13 cellular contexts compared by ENCODE assay signal in the genomic region with DNA sequence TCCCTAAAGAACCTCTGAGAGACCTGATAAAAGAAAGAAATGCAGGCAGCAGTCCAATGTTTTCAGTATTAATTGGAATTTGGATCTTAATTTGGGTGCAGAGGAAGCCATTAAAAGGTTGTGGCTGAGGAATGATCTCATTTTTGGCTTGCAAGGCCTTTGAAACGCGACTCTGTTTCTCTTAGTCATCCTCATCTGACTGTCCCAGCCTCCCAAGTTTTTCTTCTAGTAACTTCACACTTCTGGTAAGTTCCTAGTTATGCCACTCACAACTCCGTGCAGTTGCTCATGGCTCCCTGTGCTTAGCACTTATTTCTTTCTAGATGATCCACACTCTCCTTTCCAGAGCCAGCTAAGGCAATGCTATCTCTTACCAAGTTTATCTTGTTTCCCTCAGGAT.
DNase-seq lines count a peak whose midpoint lies in the region; ATAC-seq and TF ChIP-seq lines count a peak whose summit lies in the region.
"Had no signal": no experiment of that assay in that cellular context is flagged by ENCODE, and none has a peak within 500 bp of the region (broad histone marks: within the 10 kb centered on the region; RNA-seq: fewer than 3 reads in every experiment).

No MANE protein-coding gene starts in this region.

- H3K27me3 Mint-ChIP-seq in T-helper 17 cell (no peaks in the 10 kb centered on the region), neural progenitor cell (ENCODE audit: insufficient read depth, low read depth) (no peaks in the 10 kb centered on the region)
- H3K27me3 Mint-ChIP-seq in activated T-helper 2 cell treated with anti-CD3 and anti-CD28 coated beads, Interferon-gamma antibody, Interleukin-2, Interleukin-4, amounts not matched to agents 10 μg/mL and 5 μg/mL and 100 μg/mL, durations not matched to agents 14 hours and 24 hours and 36 hours (ENCODE audit: low read depth), result peaks cover 8% of the 10 kb centered on the region

- no peaks in the 10 kb centered on the region for H4K20me1 ChIP-seq in neural progenitor cell (ENCODE audit: low read depth)

- H3K4me1 Mint-ChIP-seq in T-helper 17 cell (peaks cover 21% of the 10 kb centered on the region), neural progenitor cell (no peaks in the 10 kb centered on the region)
- H3K4me1 Mint-ChIP-seq in activated T-helper 2 cell treated with anti-CD3 and anti-CD28 coated beads, Interferon-gamma antibody, Interleukin-2, Interleukin-4, amounts not matched to agents 10 μg/mL and 5 μg/mL and 100 μg/mL, durations not matched to agents 14 hours and 24 hours and 36 hours (ENCODE audit: low read depth), result peaks cover 10% of the 10 kb centered on the region

- ATAC-seq in T-helper 17 cell (no peak), GM19351 (IDR thresholded peaks at IDR 0.05; ENCODE audit: unreplicated experiment) (no peak)
- ATAC-seq: esophagus mucosa had no signal

- H3K4me2 ChIP-seq in neural progenitor cell, result no peak overlapping the region

- H3K9me3 Mint-ChIP-seq in neural progenitor cell, result no peaks in the 10 kb centered on the region
- no peaks in the 10 kb centered on the region for H3K9me3 Mint-ChIP-seq in activated T-helper 2 cell treated with anti-CD3 and anti-CD28 coated beads, Interferon-gamma antibody, Interleukin-2, Interleukin-4, amounts not matched to agents 10 μg/mL and 5 μg/mL and 100 μg/mL, durations not matched to agents 14 hours and 24 hours and 36 hours
- H3K9me3 Mint-ChIP-seq: mesothelial cell of epicardium had no signal

- H3K27ac Mint-ChIP-seq in T-helper 17 cell (peak overlapping the region; percentile 68), neural progenitor cell (no peak overlapping the region)
- H3K27ac Mint-ChIP-seq in activated T-helper 2 cell treated with anti-CD3 and anti-CD28 coated beads, Interferon-gamma antibody, Interleukin-2, Interleukin-4, amounts not matched to agents 10 μg/mL and 5 μg/mL and 100 μg/mL, durations not matched to agents 14 hours and 24 hours and 36 hours, result no peak overlapping the region
- H3K27ac Mint-ChIP-seq: mesothelial cell of epicardium had no signal

- H3K36me3 ChIP-seq in skeletal muscle tissue (ENCODE audit: control insufficient read depth in 3 of 3, insufficient read depth in 3 of 3, low read length in 3 of 3), result no peaks in the 10 kb centered on the region
- no peaks in the 10 kb centered on the region for H3K36me3 ChIP-seq in neural progenitor cell

- H3K9me3 ChIP-seq in T-helper 17 cell (ENCODE audit: control insufficient read depth, low read length, poor library complexity, severe bottlenecking) (no peaks in the 10 kb centered on the region), skeletal muscle tissue (ENCODE audit: control insufficient read depth in 3 of 3, low read length in 3 of 3) (no peaks in the 10 kb centered on the region), neural progenitor cell (ENCODE audit: low read depth) (no peaks in the 10 kb centered on the region)

- H2AFZ ChIP-seq in neural progenitor cell (replicated peaks), result no peak overlapping the region

- no peak for TF ChIP-seq CTCF in fibroblast of villous mesenchyme (IDR thresholded peaks at IDR 0.05; ENCODE audit: insufficient read depth, low read depth, low read length)
- TF ChIP-seq CTCF in neural progenitor cell (IDR thresholded peaks at IDR 0.05), result no peak

- DNase-seq in GM04504 (ENCODE audit: low read depth), result peak; percentile 59
- no peak for DNase-seq in T-helper 17 cell
- peak; percentile 73 for DNase-seq in fibroblast of villous mesenchyme (ENCODE audit: low read depth)
- no peak for DNase-seq in COLO668 (lab: John Stamatoyannopoulos, UW; ENCODE audit: unreplicated experiment)
- no peak for DNase-seq in neural progenitor cell (ENCODE audit: low spot score)
- no peak for DNase-seq in activated T-helper 2 cell treated with anti-CD3 and anti-CD28 coated beads, Interferon-gamma antibody, Interleukin-2, Interleukin-4, amounts not matched to agents 10 μg/mL and 5 μg/mL and 100 μg/mL, durations not matched to agents 14 hours and 24 hours and 36 hours (ENCODE audit: low spot score)
- DNase-seq: activated naive CD4-positive, alpha-beta T cell treated with Interleukin-2 at 50 U/mL for 16 hours; NCI-H748 treated with DMSO at 0.1 percent for 48 hours; substantia nigra had no signal

- H3K27ac ChIP-seq in skeletal muscle tissue (ENCODE audit: low read depth, low read length) (peak overlapping the region; percentile 36), neural progenitor cell (no peak overlapping the region)

- H3K4me1 ChIP-seq in skeletal muscle tissue (ENCODE audit: control insufficient read depth in 3 of 3, insufficient read depth in 3 of 3, low read length in 3 of 3) (peaks cover 0 to 10% (median 3%) of the 10 kb centered on the region in 3 donors), neural progenitor cell (no peaks in the 10 kb centered on the region)

- H3K79me2 ChIP-seq in neural progenitor cell (ENCODE audit: low read depth), result no peaks in the 10 kb centered on the region

- H3K27me3 ChIP-seq in skeletal muscle tissue (ENCODE audit: control insufficient read depth in 3 of 3, insufficient read depth in 3 of 3, low read length in 3 of 3), result no peaks in the 10 kb centered on the region
- H3K27me3 ChIP-seq in neural progenitor cell, result no peaks in the 10 kb centered on the region

- H3K36me3 Mint-ChIP-seq in T-helper 17 cell (ENCODE audit: low read depth) (no peaks in the 10 kb centered on the region), neural progenitor cell (no peaks in the 10 kb centered on the region)
- no peaks in the 10 kb centered on the region for H3K36me3 Mint-ChIP-seq in activated T-helper 2 cell treated with anti-CD3 and anti-CD28 coated beads, Interferon-gamma antibody, Interleukin-2, Interleukin-4, amounts not matched to agents 10 μg/mL and 5 μg/mL and 100 μg/mL, durations not matched to agents 14 hours and 24 hours and 36 hours (ENCODE audit: low read depth)
- H3K36me3 Mint-ChIP-seq: mesothelial cell of epicardium had no signal

- no peaks in the 10 kb centered on the region for H3F3A ChIP-seq in neural progenitor cell (ENCODE audit: low read depth)

- H3K4me3 Mint-ChIP-seq in T-helper 17 cell (peak overlapping the region; percentile 76), neural progenitor cell (no peak overlapping the region)
- no peak overlapping the region for H3K4me3 Mint-ChIP-seq in activated T-helper 2 cell treated with anti-CD3 and anti-CD28 coated beads, Interferon-gamma antibody, Interleukin-2, Interleukin-4, amounts not matched to agents 10 μg/mL and 5 μg/mL and 100 μg/mL, durations not matched to agents 14 hours and 24 hours and 36 hours (ENCODE audit: low read depth)
- H3K4me3 Mint-ChIP-seq: mesothelial cell of epicardium had no signal

- no peak overlapping the region for H3K9ac ChIP-seq in skeletal muscle tissue (ENCODE audit: low read depth in 1 of 3, low read length in 3 of 3)
- no peak overlapping the region for H3K9ac ChIP-seq in neural progenitor cell

- H3K4me3 ChIP-seq in fibroblast of villous mesenchyme (ENCODE audit: low read depth, low read length), result no peak overlapping the region
- no peak overlapping the region for H3K4me3 ChIP-seq in skeletal muscle tissue (ENCODE audit: low read length in 3 of 3)
- no peak overlapping the region for H3K4me3 ChIP-seq in neural progenitor cell

- intact Hi-C loops in activated T-helper 2 cell treated with anti-CD3 and anti-CD28 coated beads, Interferon-gamma antibody, Interleukin-2, Interleukin-4, amounts not matched to agents 10 μg/mL and 5 μg/mL and 100 μg/mL, durations not matched to agents 14 hours and 24 hours and 36 hours (cut with micrococcal nuclease), result no loop called here

Comparison
In these comparisons a context has a peak if more than half of its experiments do, and no peak if none do; other contexts are left out.
1. DNase-seq: peak in GM04504 (single experiment) and fibroblast of villous mesenchyme (single experiment); none in T-helper 17 cell (0 of 3), COLO668 (single experiment), neural progenitor cell (single experiment) and activated T-helper 2 cell treated with anti-CD3 and anti-CD28 coated beads, Interferon-gamma antibody, Interleukin-2, Interleukin-4, amounts not matched to agents 10 μg/mL and 5 μg/mL and 100 μg/mL, durations not matched to agents 14 hours and 24 hours and 36 hours (single experiment).